Comparison of ENCODE assay signal across 8 cellular contexts in the genomic region with DNA sequence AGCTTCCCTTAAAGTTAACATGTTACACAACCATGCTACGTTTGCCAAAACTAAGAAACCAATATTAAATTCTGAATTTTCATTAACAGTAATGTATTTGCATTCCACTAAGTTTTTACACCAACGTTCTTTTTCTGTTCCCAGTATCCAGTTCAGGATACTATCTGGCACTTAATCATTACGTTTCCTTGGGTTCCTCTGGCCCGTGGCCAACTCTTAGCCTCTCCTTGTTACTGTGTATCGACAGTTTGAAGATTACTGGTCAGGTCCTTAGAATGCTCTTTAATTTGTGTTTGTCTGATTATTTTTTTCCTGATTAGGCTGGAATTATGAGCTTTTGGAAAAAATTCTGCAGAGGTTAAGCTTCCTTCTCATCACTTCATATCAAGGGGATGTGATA.
DNase-seq lines count a peak whose midpoint lies in the region; ATAC-seq and TF ChIP-seq lines count a peak whose summit lies in the region.
"Not testable (repeated sequence)": the region's sequence is repeated elsewhere in the genome, so short reads cannot be mapped to it uniquely, and the experiment has no call there.

No MANE protein-coding gene starts in this region.

- not testable (repeated sequence) for ATAC-seq in left ventricle myocardium superior

- intact Hi-C loops in left ventricle myocardium superior (cut with micrococcal nuclease); posterior vena cava (cut with DNase I); stomach (cut with DNase I; ENCODE audit: low total_unique reads); thyroid gland (cut with DNase I): not testable (repeated sequence)

- not testable (repeated sequence) for H3K4me3 Mint-ChIP-seq in chondrocyte (ENCODE audit: unreplicated experiment); mesothelial cell of epicardium

- H3K36me3 Mint-ChIP-seq in chondrocyte (ENCODE audit: low read depth); mesothelial cell of epicardium: not testable (repeated sequence)

- not testable (repeated sequence) for H3K9me3 Mint-ChIP-seq in chondrocyte (ENCODE audit: low read depth); mesothelial cell of epicardium

- H3K4me3 ChIP-seq in BE2C (ENCODE audit: low read depth, low read length); MG63; stomach; thyroid gland (replicated peaks in 1 of 3): not testable (repeated sequence)

- H3K27ac ChIP-seq in stomach, thyroid gland: not testable (repeated sequence)

- WGBS in stomach, 5 donors, result 21 to 40% (median 27%) methylated on average over 4 to 5 of the region's 5 CpGs
- WGBS in thyroid gland, 2 donors, result 44 to 48% methylated on average over 5 of the region's 5 CpGs

- not testable (repeated sequence) for TF ChIP-seq CTCF in BE2C (IDR thresholded peaks at IDR 0.05; ENCODE audit: low read depth, low read length); chondrocyte (IDR thresholded peaks at IDR 0.05); mesothelial cell of epicardium (IDR thresholded peaks at IDR 0.05; ENCODE audit: unreplicated experiment); stomach (IDR thresholded peaks at IDR 0.05); thyroid gland (IDR thresholded peaks at IDR 0.05)

- not testable (repeated sequence) for H3K27me3 Mint-ChIP-seq in chondrocyte (ENCODE audit: low read depth); mesothelial cell of epicardium (ENCODE audit: low read depth)

- H3K27me3 ChIP-seq in BE2C, MG63, stomach, thyroid gland: not testable (repeated sequence)

- TF ChIP-seq EP300 in stomach (IDR thresholded peaks at IDR 0.05), result not testable (repeated sequence)

- TF ChIP-seq POLR2A in stomach (IDR thresholded peaks at IDR 0.05); thyroid gland (IDR thresholded peaks at IDR 0.05): not testable (repeated sequence)

- H3K4me1 ChIP-seq in BE2C, stomach, thyroid gland: not testable (repeated sequence)

- not testable (repeated sequence) for H3K9me3 ChIP-seq in BE2C, MG63, stomach, thyroid gland

- H3K27ac Mint-ChIP-seq in chondrocyte (ENCODE audit: unreplicated experiment); mesothelial cell of epicardium: not testable (repeated sequence)

- H3K4me1 Mint-ChIP-seq in chondrocyte (ENCODE audit: low read depth); mesothelial cell of epicardium: not testable (repeated sequence)

- H3K36me3 ChIP-seq in BE2C, MG63, stomach, thyroid gland: not testable (repeated sequence)

- peak; percentile 18 for DNase-seq in BE2C
- peak; percentile 1 for DNase-seq in MG63
- peak; percentile 51 for DNase-seq in chondrocyte (ENCODE audit: low spot score)
- peak; percentile 22 for DNase-seq in left ventricle myocardium superior
- peak; percentile 20 to 37 for DNase-seq in mesothelial cell of epicardium (ENCODE audit: low spot score in 2 of 2, unreplicated experiment in 2 of 2)
- peak; percentile 60 for DNase-seq in posterior vena cava (ENCODE audit: low spot score)
- DNase-seq in stomach, result peak; percentile 30
- DNase-seq in thyroid gland, result peak; percentile 5 to 12

Comparison
In these comparisons a context has a peak if more than half of its experiments do, and no peak if none do; other contexts are left out.
1. DNase-seq: peak in every context shown above with its lines; median percentile 60 in posterior vena cava; 51 in chondrocyte; 30 in stomach; 28 in mesothelial cell of epicardium; 22 in left ventricle myocardium superior; 18 in BE2C; 8 in thyroid gland; 1 in MG63.